In genomic region chr2:144798019-144798418, GRCh38 we compare ENCODE assay signal across 18 cellular contexts.
"Had no signal": no experiment of that assay in that cellular context is flagged by ENCODE, and none has a peak within 500 bp of the region (broad histone marks: within the 10 kb centered on the region; RNA-seq: fewer than 3 reads in every experiment).

No MANE protein-coding gene starts in this region.

- ATAC-seq: gastrocnemius medialis; heart right ventricle; left lung; lower lobe of right lung; right cardiac atrium; stimulated activated effector memory CD8-positive, alpha-beta T cell treated with anti-CD3 and anti-CD28 coated beads, Interleukin-12 subunit alpha, Interleukin-12 subunit beta, amount 100 ng/mL, for 72 hours; stimulated activated naive CD8-positive, alpha-beta T cell treated with anti-CD3 and anti-CD28 coated beads, Interleukin-15, Interleukin-2, amounts not matched to agents 100 U/mL and 50 U/mL, for 24 hours had no signal

- H3K27me3 ChIP-seq: dorsolateral prefrontal cortex, gastrocnemius medialis, heart right ventricle, left lung, ovary, suprapubic skin, thyroid gland had no signal

- H3K27ac ChIP-seq: gastrocnemius medialis, lower lobe of right lung, ovary, suprapubic skin, thyroid gland had no signal

- H3K4me3 ChIP-seq: dorsolateral prefrontal cortex, gastrocnemius medialis, heart right ventricle, left lung, lower lobe of right lung, ovary, suprapubic skin, thyroid gland had no signal

- FAIRE-seq: urothelium cell line had no signal

- H3K36me3 ChIP-seq: gastrocnemius medialis, heart right ventricle, left lung, lower lobe of right lung, ovary, suprapubic skin, thyroid gland had no signal

- H3K9me3 ChIP-seq: gastrocnemius medialis, heart right ventricle, left lung, lower lobe of right lung, ovary, suprapubic skin, thyroid gland had no signal

- H3K4me1 ChIP-seq: gastrocnemius medialis, left lung, lower lobe of right lung, suprapubic skin, thyroid gland had no signal

- DNase-seq: cortex of kidney; effector CD8-positive, alpha-beta T cell; gastrocnemius medialis; heart right ventricle; hypothalamus; islet precursor cell; left lung; lower lobe of right lung; ovary; right cardiac atrium; stimulated activated CD4-positive, alpha-beta T cell treated with anti-CD3 and anti-CD28 coated beads, Interleukin-4, amount 100 ng/mL, for 1 hour; stimulated activated CD8-positive, alpha-beta memory T cell treated with anti-CD3 and anti-CD28 coated beads, Interleukin-4, amount 100 ng/mL, for 48 hours; stimulated activated naive CD8-positive, alpha-beta T cell treated with anti-CD3 and anti-CD28 coated beads, Interleukin-15, Interleukin-2, amounts not matched to agents 100 U/mL and 50 U/mL, for 24 hours; thyroid gland had no signal
